27 cellular contexts compared by ENCODE assay signal in genomic region chrX:69808375-69808774, GRCh38.
DNase-seq lines count a peak whose midpoint lies in the region; ATAC-seq, FAIRE-seq and TF ChIP-seq lines count a peak whose summit lies in the region.
"Had no signal": no experiment of that assay in that cellular context is flagged by ENCODE, and none has a peak within 500 bp of the region (broad histone marks: within the 10 kb centered on the region; RNA-seq: fewer than 3 reads in every experiment).

No MANE protein-coding gene starts in this region.

- H3K4me3 Mint-ChIP-seq in activated CD4-positive, alpha-beta T cell treated with anti-CD3 and anti-CD28 coated beads for 36 hours, result no peak overlapping the region
- H3K4me3 Mint-ChIP-seq in activated CD4-positive, alpha-beta T cell treated with anti-CD3 and anti-CD28 coated beads, Interleukin-2, amount 10 ng/mL, durations not matched to agents 24 days and 14 days, result no peak overlapping the region
- H3K4me3 Mint-ChIP-seq in activated naive CD8-positive, alpha-beta T cell treated with anti-CD3 and anti-CD28 coated beads, Interleukin-2, amount 50 U/mL, for 24 hours, result no peak overlapping the region
- H3K4me3 Mint-ChIP-seq in activated naive CD8-positive, alpha-beta T cell treated with anti-CD3 and anti-CD28 coated beads for 36 hours, result no peak overlapping the region
- no peak overlapping the region for H3K4me3 Mint-ChIP-seq in immature natural killer cell
- H3K4me3 Mint-ChIP-seq: CD14-positive monocyte; CD8-positive, alpha-beta memory T cell had no signal

- TF ChIP-seq CTCF in endothelial cell of umbilical vein (IDR thresholded peaks at IDR 0.05; ENCODE audit: extremely low read depth in 1 of 2, insufficient read depth in 1 of 2, low read depth in 1 of 2, low read length in 2 of 2), result no peak

- no peak overlapping the region for H2BK120ac ChIP-seq in mesenchymal stem cell (ENCODE audit: low read depth, low read length)

- intact Hi-C loops in activated CD4-positive, alpha-beta T cell treated with anti-CD3 and anti-CD28 coated beads for 36 hours (cut with DNase I, micrococcal nuclease), result no loop called here
- intact Hi-C loops in activated CD4-positive, alpha-beta T cell treated with anti-CD3 and anti-CD28 coated beads, Interleukin-2, amount 10 ng/mL, durations not matched to agents 24 days and 14 days (cut with micrococcal nuclease), result loop anchor here (5.0 kb wide), 1 partner anchor 176 kb away; no protein-coding TSS in a partner anchor
- intact Hi-C loops in endothelial cell of umbilical vein (cut with micrococcal nuclease), result no loop called here

- no peak overlapping the region for H2AK5ac ChIP-seq in mesenchymal stem cell (ENCODE audit: low read length, severe bottlenecking)

- no peaks in the 10 kb centered on the region for H3K79me2 ChIP-seq in endothelial cell of umbilical vein (ENCODE audit: control insufficient read depth, insufficient read depth, low read length)

- no peaks in the 10 kb centered on the region for H3K36me3 ChIP-seq in endothelial cell of umbilical vein (ENCODE audit: control insufficient read depth in 2 of 2, extremely low read depth in 1 of 2, insufficient read depth in 2 of 2, low read length in 2 of 2)
- H3K36me3 ChIP-seq in mesenchymal stem cell (ENCODE audit: control insufficient read depth in 1 of 2, insufficient read depth in 2 of 2, low read depth in 1 of 2, low read length in 2 of 2), result no peaks in the 10 kb centered on the region
- H3K36me3 ChIP-seq: BE2C had no signal

- H3K4me2 ChIP-seq in endothelial cell of umbilical vein (ENCODE audit: insufficient read depth, low read length) (no peak overlapping the region), mesenchymal stem cell (ENCODE audit: low read length, poor library complexity, severe bottlenecking) (no peak overlapping the region)

- no peak overlapping the region for H3K23ac ChIP-seq in mesenchymal stem cell (ENCODE audit: low read length in 2 of 2)

- H3K9me3 ChIP-seq in endothelial cell of umbilical vein (replicated peaks; ENCODE audit: control insufficient read depth, insufficient read depth, low read length), result no peaks in the 10 kb centered on the region
- no peaks in the 10 kb centered on the region for H3K9me3 ChIP-seq in mesenchymal stem cell (ENCODE audit: control insufficient read depth, low read length)
- H3K9me3 ChIP-seq: BE2C had no signal

- no peak overlapping the region for H4K8ac ChIP-seq in mesenchymal stem cell (ENCODE audit: low read length)

- no peak overlapping the region for H3K4ac ChIP-seq in mesenchymal stem cell (ENCODE audit: low read depth in 1 of 2, low read length in 2 of 2)

- CTCF ChIA-PET in activated CD4-positive, alpha-beta T cell treated with anti-CD3 and anti-CD28 coated beads for 36 hours (lab: Charles Lee), result no interaction called here
- CTCF ChIA-PET in endothelial cell of umbilical vein (lab: Charles Lee), result no interaction called here

- no peak for DNase-seq in activated CD4-positive, alpha-beta T cell treated with anti-CD3 and anti-CD28 coated beads for 36 hours
- no peak for DNase-seq in activated CD4-positive, alpha-beta T cell treated with anti-CD3 and anti-CD28 coated beads, Interleukin-2, amount 10 ng/mL, durations not matched to agents 24 days and 14 days
- no peak for DNase-seq in activated naive CD8-positive, alpha-beta T cell treated with anti-CD3 and anti-CD28 coated beads, Interleukin-2, amount 50 U/mL, for 24 hours
- no peak for DNase-seq in activated naive CD8-positive, alpha-beta T cell treated with anti-CD3 and anti-CD28 coated beads for 36 hours
- DNase-seq in SW480 (ENCODE audit: low spot score) (peak; percentile 2), endothelial cell of umbilical vein (ENCODE audit: low read depth, low spot score) (no peak), mesenchymal stem cell (no peak), immature natural killer cell (no peak)
- DNase-seq: 8988T; ACHN; BE2C; CD8-positive, alpha-beta memory T cell; DMS79 treated with DMSO at 0.1 percent for 48 hours; GF-D8; Karpas-422; NCI-H1092 treated with DMSO at 0.1 percent for 48 hours; NCI-H1436; NCI-H187; NCI-H2081 treated with DMSO at 0.1 percent for 48 hours; NCI-H2171; NCI-H345; NCI-H510A treated with DMSO at 0.1 percent for 48 hours; NCI-H748 treated with DMSO at 0.1 percent for 48 hours; SIG-M5 had no signal

- H3K9me1 ChIP-seq in endothelial cell of umbilical vein (replicated peaks; ENCODE audit: control insufficient read depth, extremely low read depth, insufficient read depth, low read length), result no peaks in the 10 kb centered on the region

- no peak overlapping the region for H2BK5ac ChIP-seq in mesenchymal stem cell (ENCODE audit: low read depth, low read length, poor library complexity, severe bottlenecking)

- ATAC-seq in activated CD4-positive, alpha-beta T cell treated with anti-CD3 and anti-CD28 coated beads for 36 hours, result peak; percentile 51
- ATAC-seq in activated naive CD8-positive, alpha-beta T cell treated with anti-CD3 and anti-CD28 coated beads, Interleukin-2, amount 50 U/mL, for 24 hours, result peak; percentile 86
- ATAC-seq: HCT116 had no signal

- no TSS peak for BruUV-seq in endothelial cell of umbilical vein (replicated peaks; lab: Mats Ljungman, UMichigan)

- H3K27ac ChIP-seq in endothelial cell of umbilical vein (ENCODE audit: insufficient read depth, low read depth, low read length) (no peak overlapping the region), mesenchymal stem cell (ENCODE audit: low read length, poor library complexity, severe bottlenecking) (no peak overlapping the region)

- H3K4me3 ChIP-seq in endothelial cell of umbilical vein (replicated peaks in 1 of 3; ENCODE audit: insufficient read depth in 1 of 3, low read depth in 1 of 3, low read length in 3 of 3) (no peak overlapping the region), mesenchymal stem cell (ENCODE audit: insufficient read depth in 1 of 2, low read depth in 1 of 2, low read length in 2 of 2) (no peak overlapping the region)

- H3K27me3 ChIP-seq in endothelial cell of umbilical vein (ENCODE audit: control insufficient read depth in 2 of 2, insufficient read depth in 2 of 2, low read length in 2 of 2) (no peaks in the 10 kb centered on the region), mesenchymal stem cell (ENCODE audit: control insufficient read depth in 1 of 2, insufficient read depth in 1 of 2, low read length in 2 of 2) (peaks cover 0 to 12% of the 10 kb centered on the region in 2 experiments)
- H3K27me3 ChIP-seq: BE2C had no signal

- no peak for TF ChIP-seq POLR2A in endothelial cell of umbilical vein (IDR thresholded peaks at IDR 0.05; ENCODE audit: low read depth, low read length)

- dilution Hi-C loops in endothelial cell of umbilical vein (cut with MboI; ENCODE audit: extremely low pct_ligation_motif_present, low sequenced_read_pairs), result no loop called here

- peak; percentile 47 for FAIRE-seq in endothelial cell of umbilical vein (lab: Jason Lieb, UNC)
- FAIRE-seq: RCC 7860 had no signal

- no peak overlapping the region for H4K91ac ChIP-seq in mesenchymal stem cell (ENCODE audit: low read length)

- peaks cover 2% of the 10 kb centered on the region for H3K4me1 Mint-ChIP-seq in activated CD4-positive, alpha-beta T cell treated with anti-CD3 and anti-CD28 coated beads for 36 hours
- H3K4me1 Mint-ChIP-seq in activated CD4-positive, alpha-beta T cell treated with anti-CD3 and anti-CD28 coated beads, Interleukin-2, amount 10 ng/mL, durations not matched to agents 24 days and 14 days, result peaks cover 10% of the 10 kb centered on the region
- H3K4me1 Mint-ChIP-seq in activated naive CD8-positive, alpha-beta T cell treated with anti-CD3 and anti-CD28 coated beads, Interleukin-2, amount 50 U/mL, for 24 hours, result peaks cover 22% of the 10 kb centered on the region
- H3K4me1 Mint-ChIP-seq in activated naive CD8-positive, alpha-beta T cell treated with anti-CD3 and anti-CD28 coated beads for 36 hours, result peaks cover 8% of the 10 kb centered on the region
- peaks cover 0 to 7% of the 10 kb centered on the region in 2 donors for H3K4me1 Mint-ChIP-seq in immature natural killer cell
- H3K4me1 Mint-ChIP-seq: CD14-positive monocyte had no signal

- H3K79me1 ChIP-seq in mesenchymal stem cell (replicated peaks; ENCODE audit: low read length, poor library complexity, severe bottlenecking), result no peaks in the 10 kb centered on the region

- no peaks in the 10 kb centered on the region for H3K27me3 Mint-ChIP-seq in activated CD4-positive, alpha-beta T cell treated with anti-CD3 and anti-CD28 coated beads for 36 hours
- H3K27me3 Mint-ChIP-seq in activated CD4-positive, alpha-beta T cell treated with anti-CD3 and anti-CD28 coated beads, Interleukin-2, amount 10 ng/mL, durations not matched to agents 24 days and 14 days, result no peaks in the 10 kb centered on the region
- no peaks in the 10 kb centered on the region for H3K27me3 Mint-ChIP-seq in activated naive CD8-positive, alpha-beta T cell treated with anti-CD3 and anti-CD28 coated beads, Interleukin-2, amount 50 U/mL, for 24 hours
- no peaks in the 10 kb centered on the region for H3K27me3 Mint-ChIP-seq in activated naive CD8-positive, alpha-beta T cell treated with anti-CD3 and anti-CD28 coated beads for 36 hours
- peaks cover 0 to 2% (median 1%) of the 10 kb centered on the region in 3 donors for H3K27me3 Mint-ChIP-seq in immature natural killer cell (ENCODE audit: low read depth in 3 of 3)

- 80% methylated on average over 1 of the region's 2 CpGs for WGBS in mesenchymal stem cell

- H3K4me1 ChIP-seq in endothelial cell of umbilical vein (ENCODE audit: control insufficient read depth, extremely low read depth, insufficient read depth, low read length) (no peaks in the 10 kb centered on the region), mesenchymal stem cell (ENCODE audit: control insufficient read depth, insufficient read depth, low read depth, low read length) (no peaks in the 10 kb centered on the region)
- H3K4me1 ChIP-seq: BE2C had no signal

- H3K36me3 Mint-ChIP-seq in activated CD4-positive, alpha-beta T cell treated with anti-CD3 and anti-CD28 coated beads for 36 hours (ENCODE audit: low read depth), result no peaks in the 10 kb centered on the region
- H3K36me3 Mint-ChIP-seq in activated CD4-positive, alpha-beta T cell treated with anti-CD3 and anti-CD28 coated beads, Interleukin-2, amount 10 ng/mL, durations not matched to agents 24 days and 14 days (ENCODE audit: low read depth), result no peaks in the 10 kb centered on the region
- no peaks in the 10 kb centered on the region for H3K36me3 Mint-ChIP-seq in activated naive CD8-positive, alpha-beta T cell treated with anti-CD3 and anti-CD28 coated beads, Interleukin-2, amount 50 U/mL, for 24 hours (ENCODE audit: low read depth)
- H3K36me3 Mint-ChIP-seq in activated naive CD8-positive, alpha-beta T cell treated with anti-CD3 and anti-CD28 coated beads for 36 hours, result peaks cover 4% of the 10 kb centered on the region
- H3K36me3 Mint-ChIP-seq in immature natural killer cell, result no peaks in the 10 kb centered on the region
- H3K36me3 Mint-ChIP-seq: CD14-positive monocyte had no signal

- H3K18ac ChIP-seq in mesenchymal stem cell (ENCODE audit: low read depth in 1 of 2, low read length in 2 of 2), result no peak overlapping the region

- no peak overlapping the region for H3K9ac ChIP-seq in endothelial cell of umbilical vein (replicated peaks; ENCODE audit: extremely low read depth, insufficient read depth, low read length)
- H3K9ac ChIP-seq in mesenchymal stem cell (ENCODE audit: low read length), result no peak overlapping the region

- H2BK15ac ChIP-seq in mesenchymal stem cell (ENCODE audit: low read depth, poor library complexity, severe bottlenecking), result no peak overlapping the region

- H3K27ac Mint-ChIP-seq in activated CD4-positive, alpha-beta T cell treated with anti-CD3 and anti-CD28 coated beads for 36 hours, result no peak overlapping the region
- H3K27ac Mint-ChIP-seq in activated CD4-positive, alpha-beta T cell treated with anti-CD3 and anti-CD28 coated beads, Interleukin-2, amount 10 ng/mL, durations not matched to agents 24 days and 14 days, result no peak overlapping the region
- H3K27ac Mint-ChIP-seq in activated naive CD8-positive, alpha-beta T cell treated with anti-CD3 and anti-CD28 coated beads, Interleukin-2, amount 50 U/mL, for 24 hours, result no peak overlapping the region
- H3K27ac Mint-ChIP-seq in activated naive CD8-positive, alpha-beta T cell treated with anti-CD3 and anti-CD28 coated beads for 36 hours, result no peak overlapping the region
- H3K27ac Mint-ChIP-seq in immature natural killer cell, result no peak overlapping the region
- H3K27ac Mint-ChIP-seq: CD14-positive monocyte had no signal

- no peaks in the 10 kb centered on the region for H3K9me3 Mint-ChIP-seq in activated CD4-positive, alpha-beta T cell treated with anti-CD3 and anti-CD28 coated beads for 36 hours (ENCODE audit: low read depth)
- H3K9me3 Mint-ChIP-seq in activated CD4-positive, alpha-beta T cell treated with anti-CD3 and anti-CD28 coated beads, Interleukin-2, amount 10 ng/mL, durations not matched to agents 24 days and 14 days, result peaks cover 5% of the 10 kb centered on the region
- peaks cover 3% of the 10 kb centered on the region for H3K9me3 Mint-ChIP-seq in activated naive CD8-positive, alpha-beta T cell treated with anti-CD3 and anti-CD28 coated beads, Interleukin-2, amount 50 U/mL, for 24 hours
- no peaks in the 10 kb centered on the region for H3K9me3 Mint-ChIP-seq in activated naive CD8-positive, alpha-beta T cell treated with anti-CD3 and anti-CD28 coated beads for 36 hours
- peaks cover 0 to 3% (median 0%) of the 10 kb centered on the region in 6 donors for H3K9me3 Mint-ChIP-seq in immature natural killer cell

- no peak overlapping the region for H2BK12ac ChIP-seq in mesenchymal stem cell (ENCODE audit: low read length in 2 of 2)

- POLR2A ChIA-PET in activated CD4-positive, alpha-beta T cell treated with anti-CD3 and anti-CD28 coated beads for 36 hours (lab: Charles Lee), result no interaction called here
- POLR2A ChIA-PET in endothelial cell of umbilical vein (lab: Charles Lee), result no interaction called here

- H4K20me1 ChIP-seq in endothelial cell of umbilical vein (replicated peaks; ENCODE audit: control insufficient read depth, extremely low read depth, insufficient read depth, low read length), result no peaks in the 10 kb centered on the region

- H3K14ac ChIP-seq in mesenchymal stem cell (ENCODE audit: low read length in 2 of 2), result no peak overlapping the region

- H2AFZ ChIP-seq in endothelial cell of umbilical vein (ENCODE audit: low read depth, low read length) (no peak overlapping the region), mesenchymal stem cell (ENCODE audit: low read depth, low read length) (no peak overlapping the region)
